ENCODE assay signal across 1 cellular context in genomic region chr1:209823143-209824041, GRCh38.
A peak's percentile ranks its signal among the peaks of the same experiment; 100 is the strongest.
TF ChIP-seq lines count a peak whose summit lies in the region.

No MANE protein-coding gene starts in this region.

TF ChIP-seq in K562, 482 proteins besides CTCF, POLR2A, EP300 and RAD21:
- no peak for TF ChIP-seq NFIC (IDR thresholded peaks at IDR 0.05)
- TF ChIP-seq KAT7 (CRISPR knock-in tag; IDR thresholded peaks at IDR 0.05; ENCODE audit: borderline replicate concordance): 0 out of 2 replicates have a peak, but pooled peaks have one; percentile 57
- TF ChIP-seq DACH1 (IDR thresholded peaks at IDR 0.05; ENCODE audit: partially characterized antibody): peak; percentile 72
- peak; percentile 96 for TF ChIP-seq ZNF24 (IDR thresholded peaks at IDR 0.05)
- TF ChIP-seq RNF2 (IDR thresholded peaks at IDR 0.05): 0 out of 2 replicates have a peak, but pooled peaks have one; percentile 16
- TF ChIP-seq LCOR (CRISPR knock-in tag; IDR thresholded peaks at IDR 0.05): peak; percentile 51; the same call in 1 of the 2 replicates
- TF ChIP-seq, protein P1, sequence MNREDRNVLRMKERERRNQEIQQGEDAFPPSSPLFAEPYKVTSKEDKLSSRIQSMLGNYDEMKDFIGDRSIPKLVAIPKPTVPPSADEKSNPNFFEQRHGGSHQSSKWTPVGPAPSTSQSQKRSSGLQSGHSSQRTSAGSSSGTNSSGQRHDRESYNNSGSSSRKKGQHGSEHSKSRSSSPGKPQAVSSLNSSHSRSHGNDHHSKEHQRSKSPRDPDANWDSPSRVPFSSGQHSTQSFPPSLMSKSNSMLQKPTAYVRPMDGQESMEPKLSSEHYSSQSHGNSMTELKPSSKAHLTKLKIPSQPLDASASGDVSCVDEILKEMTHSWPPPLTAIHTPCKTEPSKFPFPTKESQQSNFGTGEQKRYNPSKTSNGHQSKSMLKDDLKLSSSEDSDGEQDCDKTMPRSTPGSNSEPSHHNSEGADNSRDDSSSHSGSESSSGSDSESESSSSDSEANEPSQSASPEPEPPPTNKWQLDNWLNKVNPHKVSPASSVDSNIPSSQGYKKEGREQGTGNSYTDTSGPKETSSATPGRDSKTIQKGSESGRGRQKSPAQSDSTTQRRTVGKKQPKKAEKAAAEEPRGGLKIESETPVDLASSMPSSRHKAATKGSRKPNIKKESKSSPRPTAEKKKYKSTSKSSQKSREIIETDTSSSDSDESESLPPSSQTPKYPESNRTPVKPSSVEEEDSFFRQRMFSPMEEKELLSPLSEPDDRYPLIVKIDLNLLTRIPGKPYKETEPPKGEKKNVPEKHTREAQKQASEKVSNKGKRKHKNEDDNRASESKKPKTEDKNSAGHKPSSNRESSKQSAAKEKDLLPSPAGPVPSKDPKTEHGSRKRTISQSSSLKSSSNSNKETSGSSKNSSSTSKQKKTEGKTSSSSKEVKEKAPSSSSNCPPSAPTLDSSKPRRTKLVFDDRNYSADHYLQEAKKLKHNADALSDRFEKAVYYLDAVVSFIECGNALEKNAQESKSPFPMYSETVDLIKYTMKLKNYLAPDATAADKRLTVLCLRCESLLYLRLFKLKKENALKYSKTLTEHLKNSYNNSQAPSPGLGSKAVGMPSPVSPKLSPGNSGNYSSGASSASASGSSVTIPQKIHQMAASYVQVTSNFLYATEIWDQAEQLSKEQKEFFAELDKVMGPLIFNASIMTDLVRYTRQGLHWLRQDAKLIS (CRISPR knock-in tag; IDR thresholded peaks at IDR 0.05): 0 out of 2 replicates have a peak, but pooled peaks have one; percentile 49
- no peak for TF ChIP-seq CEBPG (CRISPR knock-in tag; IDR thresholded peaks at IDR 0.05)
- TF ChIP-seq CEBPG (tag; conservative IDR thresholded peaks at IDR 0.05 in 1 of 2, IDR thresholded peaks at IDR 0.05 in 1 of 2): peak in 1 of 2 experiments; percentile 20; a peak in 1 of 4 replicates
- TF ChIP-seq TFAP4 (CRISPR knock-in tag; IDR thresholded peaks at IDR 0.05; ENCODE audit: borderline replicate concordance): peak; percentile 58; the same call in 1 of the 2 replicates
- TF ChIP-seq CREBBP (IDR thresholded peaks at IDR 0.05; ENCODE audit: low read depth, low read length): no peak
